ENCODE assay signal across 8 cellular contexts in the genomic region with DNA sequence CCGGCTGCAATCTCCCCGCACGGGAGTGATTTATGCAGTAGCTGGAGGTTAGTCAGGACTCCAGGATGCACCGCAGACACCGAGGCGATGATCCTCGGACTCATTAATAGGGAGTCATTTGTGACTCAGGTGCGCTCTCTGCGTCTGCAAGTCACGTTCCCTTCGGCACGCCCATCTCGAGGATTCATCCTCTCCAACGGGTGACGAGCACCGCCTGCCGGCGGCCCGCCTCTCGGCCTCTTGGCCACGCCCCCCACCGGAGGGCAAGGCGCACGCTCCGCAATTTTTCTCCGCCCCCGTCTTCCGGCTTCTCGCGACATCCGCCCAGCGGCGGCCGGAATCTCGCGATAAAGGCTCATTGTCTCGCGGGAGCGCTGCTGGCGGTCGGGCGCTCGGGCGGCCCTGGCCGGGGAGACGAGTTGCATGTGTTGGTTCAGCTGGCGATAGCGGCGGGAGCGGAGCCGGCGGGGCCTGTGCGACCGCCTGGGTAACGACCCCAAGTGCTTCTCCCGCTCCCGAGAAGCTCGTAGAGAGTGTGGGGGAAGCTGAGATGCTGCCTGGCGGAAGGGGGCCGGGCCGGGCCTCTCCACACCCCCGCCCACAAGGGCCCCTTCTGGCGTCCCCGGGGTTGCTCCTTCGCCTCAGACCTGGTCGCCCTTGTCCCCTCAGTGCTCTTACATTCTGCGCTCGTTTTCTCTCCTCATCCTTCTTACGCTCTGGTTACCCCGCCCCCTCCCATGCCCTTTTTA.
DNase-seq lines count a peak whose midpoint lies in the region; ATAC-seq and FAIRE-seq lines count a peak whose summit lies in the region.

TSS of gene DENR (plus strand) at position 361 of the 749 bp plus-strand sequence. CDS start 878 bp downstream, outside the sequence.

- H3K36me3 ChIP-seq in BLaER1, result peaks cover 38% of the 10 kb centered on the region

- H3K4me2 ChIP-seq in BLaER1, result peak within 1 kb of the TSS; percentile 82

- peak within 1 kb of the TSS; percentile 93 for H3K4me3 ChIP-seq in BLaER1

- peak within 1 kb of the TSS; percentile 99 for H3K9ac ChIP-seq in BLaER1

- H3K27me3 ChIP-seq in BLaER1, result no peaks in the 10 kb centered on the region

- peaks cover 18% of the 10 kb centered on the region for H3K4me1 ChIP-seq in BLaER1

- H3K27ac ChIP-seq in BLaER1 (peak within 1 kb of the TSS; percentile 97), cingulate gyrus (ENCODE audit: low read depth, low read length) (peak within 1 kb of the TSS; percentile 78)

- peak; percentile 96 for FAIRE-seq in GM19239 (lab: Jason Lieb, UNC)

- ATAC-seq in HG03457 (IDR thresholded peaks at IDR 0.05; ENCODE audit: unreplicated experiment), result peak; percentile 88

- no peaks in the 10 kb centered on the region for H3K9me3 ChIP-seq in BLaER1

- H4K20me1 ChIP-seq in BLaER1, result peaks cover 23% of the 10 kb centered on the region; the same call in 1 of the 2 replicates

- DNase-seq in GM19239 (ENCODE audit: insufficient read length, low spot score), result peak; percentile 91
- peak; percentile 94 to 97 for DNase-seq in NCI-H524 (lab: John Stamatoyannopoulos, UW)
- DNase-seq in activated CD4-positive, alpha-beta T cell treated with anti-CD3 and anti-CD28 coated beads for 4 hours, result peak; percentile 99
- DNase-seq in kidney glomerular epithelial cell (lab: John Stamatoyannopoulos, UW), result peak; percentile 96
- DNase-seq in stimulated activated CD4-positive, alpha-beta T cell treated with anti-CD3 and anti-CD28 coated beads, Interleukin-1b, Interleukin-23, amount 100 ng/mL, for 1 hour (ENCODE audit: low read depth in 2 of 2), result peak; percentile 98 to 99

Comparison
In these comparisons a context has a peak if more than half of its experiments do, and no peak if none do; other contexts are left out.
1. Peak in every context shown above with its lines: DNase-seq, ATAC-seq, H3K4me3 ChIP-seq and H3K27ac ChIP-seq.